In genomic region chr13:73092831-73093230, GRCh38 we compare ENCODE assay signal across 19 cellular contexts.
"Had no signal": no experiment of that assay in that cellular context is flagged by ENCODE, and none has a peak within 500 bp of the region (broad histone marks: within the 10 kb centered on the region; RNA-seq: fewer than 3 reads in every experiment).

No MANE protein-coding gene starts in this region.

- DNase-seq: activated CD4-positive, alpha-beta T cell treated with anti-CD3 and anti-CD28 coated beads for 4 hours; activated CD8-positive, alpha-beta memory T cell treated with anti-CD3 and anti-CD28 coated beads, Interleukin-2, amount 50 U/mL, for 48 hours; activated gamma-delta T cell treated with Interleukin-2 at 50 U/mL for 16 hours; effector memory CD4-positive, alpha-beta T cell; foreskin melanocyte; psoas muscle; stimulated activated CD4-positive, alpha-beta T cell treated with anti-CD3 and anti-CD28 coated beads, Interleukin-12 subunit alpha, Interleukin-12 subunit beta, amount 100 ng/mL, for 4 hours; upper lobe of right lung had no signal

- H3K4me1 Mint-ChIP-seq: neural progenitor cell had no signal

- H3K27me3 Mint-ChIP-seq: activated naive CD8-positive, alpha-beta T cell; brain; central memory CD8-positive, alpha-beta T cell; dendritic cell treated with granulocyte-macrophage colony-stimulating factor and Interleukin-4, amounts not matched to agents 40 ng/mL and 50 ng/mL, for 4 days had no signal

- H3K9me3 ChIP-seq: upper lobe of right lung had no signal

- H3K9ac ChIP-seq: neural progenitor cell had no signal

- H3K36me3 Mint-ChIP-seq: activated naive CD8-positive, alpha-beta T cell; brain; neural progenitor cell; stimulated activated effector memory CD8-positive, alpha-beta T cell treated with anti-CD3 and anti-CD28 coated beads, Interleukin-12 subunit alpha, Interleukin-12 subunit beta, amount 100 ng/mL, for 72 hours had no signal

- H3K4me3 ChIP-seq: neural progenitor cell, psoas muscle, thoracic aorta, upper lobe of right lung had no signal

- H3K36me3 ChIP-seq: neural progenitor cell, thoracic aorta, upper lobe of right lung had no signal

- ATAC-seq: psoas muscle; sciatic nerve; stimulated activated effector memory CD8-positive, alpha-beta T cell treated with anti-CD3 and anti-CD28 coated beads, Interleukin-12 subunit alpha, Interleukin-12 subunit beta, amount 100 ng/mL, for 72 hours; upper lobe of right lung; WTC11 had no signal

- H2AFZ ChIP-seq: neural progenitor cell had no signal

- H3K4me2 ChIP-seq: neural progenitor cell had no signal

- H3K27ac ChIP-seq: neural progenitor cell, psoas muscle, thoracic aorta, upper lobe of right lung had no signal

- H3K9me3 Mint-ChIP-seq: central memory CD8-positive, alpha-beta T cell had no signal

- FAIRE-seq: TTC549 had no signal

- H3K4me1 ChIP-seq: neural progenitor cell, psoas muscle, upper lobe of right lung had no signal

- H3K27me3 ChIP-seq: neural progenitor cell, upper lobe of right lung had no signal

- H3K4me3 Mint-ChIP-seq: activated naive CD8-positive, alpha-beta T cell; brain; central memory CD8-positive, alpha-beta T cell; dendritic cell treated with granulocyte-macrophage colony-stimulating factor and Interleukin-4, amounts not matched to agents 40 ng/mL and 50 ng/mL, for 4 days; mesothelial cell of epicardium; neural progenitor cell; stimulated activated effector memory CD8-positive, alpha-beta T cell treated with anti-CD3 and anti-CD28 coated beads, Interleukin-12 subunit alpha, Interleukin-12 subunit beta, amount 100 ng/mL, for 72 hours; WTC11 had no signal

- H3K27ac Mint-ChIP-seq: activated naive CD8-positive, alpha-beta T cell; dendritic cell treated with granulocyte-macrophage colony-stimulating factor and Interleukin-4, amounts not matched to agents 40 ng/mL and 50 ng/mL, for 4 days; mesothelial cell of epicardium; neural progenitor cell; stimulated activated effector memory CD8-positive, alpha-beta T cell treated with anti-CD3 and anti-CD28 coated beads, Interleukin-12 subunit alpha, Interleukin-12 subunit beta, amount 100 ng/mL, for 72 hours; WTC11 had no signal
